In the genomic region with DNA sequence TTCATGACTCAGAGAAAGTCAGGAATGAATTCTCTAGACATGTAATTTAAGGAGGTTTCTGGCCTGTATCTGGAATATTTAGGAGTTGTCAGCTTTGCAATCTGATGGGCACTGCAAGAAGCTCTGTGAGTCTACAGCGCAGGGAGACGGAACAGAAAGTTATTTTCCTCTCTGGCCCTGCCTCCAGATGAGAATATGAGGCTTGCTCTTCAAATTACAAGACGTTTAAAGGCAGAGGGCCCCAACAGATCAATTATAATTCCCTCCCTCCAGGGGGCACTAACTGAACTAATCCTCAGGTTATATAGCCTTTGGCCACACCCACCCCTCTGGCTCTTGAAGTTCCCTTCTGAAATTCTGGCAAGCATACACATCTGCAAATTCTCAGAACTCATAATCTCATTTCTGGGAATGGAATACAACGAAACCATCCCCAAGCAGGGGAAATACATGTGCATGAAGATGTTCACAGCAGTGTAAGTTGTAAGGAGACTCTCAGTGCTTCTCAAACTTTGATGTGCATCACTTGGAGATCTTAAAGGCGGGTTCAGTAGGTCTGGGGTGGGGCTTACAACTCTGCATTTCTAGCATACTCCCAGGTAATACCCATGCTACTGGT, we compare ENCODE assay signal across 8 cellular contexts.
DNase-seq lines count a peak whose midpoint lies in the region; ATAC-seq, FAIRE-seq and TF ChIP-seq lines count a peak whose summit lies in the region.

No MANE protein-coding gene starts in this region.

- H3K9me2 ChIP-seq in MM.1S (replicated peaks; ENCODE audit: insufficient read depth, low read length): no peaks in the 10 kb centered on the region

- no peaks in the 10 kb centered on the region for H3K9me3 ChIP-seq in MM.1S (replicated peaks; ENCODE audit: insufficient read depth, low read length)

- H2AFZ ChIP-seq in MM.1S (ENCODE audit: low read length): no peak overlapping the region

- H3K27me3 ChIP-seq in MM.1S (replicated peaks; ENCODE audit: insufficient read depth, low read length): no peaks in the 10 kb centered on the region

- POLR2A ChIA-PET in activated CD4-positive, alpha-beta memory T cell treated with anti-CD3 and anti-CD28 coated beads, Interleukin-2, amount 10 ng/mL, durations not matched to agents 7 days and 5 days (lab: Charles Lee): no interaction called here

- intact Hi-C loops in sciatic nerve (cut with DNase I): no loop called here

- H3K27ac ChIP-seq in MM.1S (ENCODE audit: low read length): no peak overlapping the region

- no peaks in the 10 kb centered on the region for H4K20me1 ChIP-seq in MM.1S (ENCODE audit: insufficient read depth, low read length)

- peak; percentile 33; the same call in 1 of the 2 replicates for TF ChIP-seq CTCF in GM12874 (IDR thresholded peaks at IDR 0.05; ENCODE audit: insufficient read depth, low read depth, low read length)
- peak; percentile 36 for TF ChIP-seq CTCF in MM.1S (IDR thresholded peaks at IDR 0.05; ENCODE audit: low read length)
- TF ChIP-seq CTCF in fibroblast of mammary gland (conservative IDR thresholded peaks at IDR 0.05; ENCODE audit: control insufficient read depth, insufficient read depth, low read depth, low read length): peak; percentile 39

- H3K36me3 Mint-ChIP-seq in activated CD4-positive, alpha-beta memory T cell treated with anti-CD3 and anti-CD28 coated beads, Interleukin-2, amount 10 ng/mL, durations not matched to agents 7 days and 5 days (ENCODE audit: low read depth): no peaks in the 10 kb centered on the region

- H3K4me3 Mint-ChIP-seq in activated CD4-positive, alpha-beta memory T cell treated with anti-CD3 and anti-CD28 coated beads, Interleukin-2, amount 10 ng/mL, durations not matched to agents 7 days and 5 days: no peak overlapping the region

- H3K4me1 ChIP-seq in MM.1S (ENCODE audit: low read length): no peaks in the 10 kb centered on the region

- CTCF ChIA-PET in activated CD4-positive, alpha-beta memory T cell treated with anti-CD3 and anti-CD28 coated beads, Interleukin-2, amount 10 ng/mL, durations not matched to agents 7 days and 5 days (lab: Charles Lee): interaction anchor here (1.1 to 2.1 kb wide), 3 partner anchors 27 to 407 kb away, joined by 4 to 11 read pairs (median 6); no protein-coding TSS in a partner anchor

- H3K36me3 ChIP-seq in MM.1S (replicated peaks; ENCODE audit: insufficient read depth, low read length): no peaks in the 10 kb centered on the region

- TF ChIP-seq POLR2A in H54 (IDR thresholded peaks at IDR 0.05; ENCODE audit: low read depth, low read length): no peak

- no peaks in the 10 kb centered on the region for H3K9me3 Mint-ChIP-seq in activated CD4-positive, alpha-beta memory T cell treated with anti-CD3 and anti-CD28 coated beads, Interleukin-2, amount 10 ng/mL, durations not matched to agents 7 days and 5 days

- H3K4me1 Mint-ChIP-seq in activated CD4-positive, alpha-beta memory T cell treated with anti-CD3 and anti-CD28 coated beads, Interleukin-2, amount 10 ng/mL, durations not matched to agents 7 days and 5 days: peaks cover 18% of the 10 kb centered on the region

- peaks cover 24% of the 10 kb centered on the region for H3K27me3 Mint-ChIP-seq in activated CD4-positive, alpha-beta memory T cell treated with anti-CD3 and anti-CD28 coated beads, Interleukin-2, amount 10 ng/mL, durations not matched to agents 7 days and 5 days

- H3K4me3 ChIP-seq in MM.1S (ENCODE audit: low read length) (no peak overlapping the region), fibroblast of mammary gland (ENCODE audit: control insufficient read depth, low read depth, low read length) (no peak overlapping the region)

- H3F3A ChIP-seq in MM.1S (ENCODE audit: insufficient read depth, low read length): no peaks in the 10 kb centered on the region

- no peaks in the 10 kb centered on the region for H3K79me2 ChIP-seq in MM.1S (ENCODE audit: low read length)

- no peak overlapping the region for H3K27ac Mint-ChIP-seq in activated CD4-positive, alpha-beta memory T cell treated with anti-CD3 and anti-CD28 coated beads, Interleukin-2, amount 10 ng/mL, durations not matched to agents 7 days and 5 days

- no peak overlapping the region for H3K9ac ChIP-seq in MM.1S (ENCODE audit: low read length)

- no peak overlapping the region for H3K4me2 ChIP-seq in MM.1S (ENCODE audit: low read depth, low read length)

- ATAC-seq in sciatic nerve: peak; percentile 81

- no peak for FAIRE-seq in H54 (lab: Jason Lieb, UNC)

- DNase-seq in H54 (ENCODE audit: insufficient read length, low spot score) (peak; percentile 19), MM.1S (peak; percentile 61), fibroblast of mammary gland (ENCODE audit: low read depth) (peak; percentile 82), sciatic nerve (ENCODE audit: low spot score) (no peak), hippocampal formation (lab: John Stamatoyannopoulos, UW) (no peak), hypothalamus (lab: John Stamatoyannopoulos, UW) (no peak)
- peak; percentile 69 for DNase-seq in activated CD4-positive, alpha-beta memory T cell treated with anti-CD3 and anti-CD28 coated beads, Interleukin-2, amount 10 ng/mL, durations not matched to agents 7 days and 5 days

Comparison
In these comparisons a context has a peak if more than half of its experiments do, and no peak if none do; other contexts are left out.
1. DNase-seq: peak in H54 (single experiment), MM.1S (single experiment), activated CD4-positive, alpha-beta memory T cell treated with anti-CD3 and anti-CD28 coated beads, Interleukin-2, amount 10 ng/mL, durations not matched to agents 7 days and 5 days (single experiment) and fibroblast of mammary gland (single experiment); none in sciatic nerve (single experiment), hippocampal formation (0 of 2) and hypothalamus (0 of 51).
2. Peak in every context shown above with its lines, with median percentiles within 50 percentile points of each other: CTCF ChIP-seq.